ENCODE assay signal across 1 cellular context in the genomic region with DNA sequence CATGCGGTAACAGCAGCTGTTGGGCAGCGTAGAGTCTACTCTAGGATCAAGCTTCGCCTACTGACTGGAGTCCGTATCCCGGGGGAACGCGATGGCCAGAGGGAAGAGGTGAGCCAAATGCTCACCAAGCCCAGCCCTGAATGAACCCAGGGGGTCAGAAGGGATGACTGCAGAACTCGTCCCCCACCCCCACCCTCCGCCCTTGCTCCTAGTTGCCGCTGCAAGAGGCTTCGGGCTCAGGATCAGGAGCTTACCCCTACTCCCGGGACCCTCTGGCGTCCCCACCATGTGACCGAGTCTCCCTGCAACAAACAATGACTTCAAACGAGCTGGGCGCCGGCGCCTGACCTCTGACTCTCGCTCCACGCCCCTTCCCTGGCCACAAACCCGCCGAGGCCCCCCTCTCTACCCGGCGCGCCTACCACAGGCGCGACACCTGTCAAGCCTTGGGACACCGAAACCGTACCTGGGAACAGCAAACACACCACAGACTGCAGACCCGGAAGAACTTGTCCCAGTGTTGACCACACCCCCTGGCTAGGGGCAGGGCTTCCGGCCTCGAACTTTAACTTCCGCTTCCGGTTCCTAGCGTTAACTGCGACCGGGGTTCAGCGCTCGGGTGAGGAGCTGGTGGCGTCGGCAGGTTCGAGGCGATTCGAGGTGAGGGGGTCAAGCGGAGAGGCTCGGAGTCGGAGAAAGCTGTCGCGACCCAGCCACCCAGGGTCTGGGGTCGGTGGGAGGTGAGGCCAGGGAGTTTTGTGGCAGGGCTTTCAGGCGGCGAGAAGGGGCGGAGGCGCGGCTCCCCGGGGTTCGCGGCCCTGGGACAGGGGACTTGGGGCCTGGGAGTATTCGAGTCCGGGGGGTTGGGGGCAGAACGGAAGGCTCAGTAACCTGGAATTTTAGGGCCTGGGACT.
A peak's percentile ranks its signal among the peaks of the same experiment; 100 is the strongest.
TF ChIP-seq lines count a peak whose summit lies in the region.

A gene (plus strand): TSS at position 594 of the 914 bp plus-strand sequence. CDS start 420 bp downstream, outside the sequence.

TF ChIP-seq in HEK293, 187 proteins besides CTCF, POLR2A, EP300 and RAD21 (continued from another document and continues in another):
- TF ChIP-seq, protein P1, sequence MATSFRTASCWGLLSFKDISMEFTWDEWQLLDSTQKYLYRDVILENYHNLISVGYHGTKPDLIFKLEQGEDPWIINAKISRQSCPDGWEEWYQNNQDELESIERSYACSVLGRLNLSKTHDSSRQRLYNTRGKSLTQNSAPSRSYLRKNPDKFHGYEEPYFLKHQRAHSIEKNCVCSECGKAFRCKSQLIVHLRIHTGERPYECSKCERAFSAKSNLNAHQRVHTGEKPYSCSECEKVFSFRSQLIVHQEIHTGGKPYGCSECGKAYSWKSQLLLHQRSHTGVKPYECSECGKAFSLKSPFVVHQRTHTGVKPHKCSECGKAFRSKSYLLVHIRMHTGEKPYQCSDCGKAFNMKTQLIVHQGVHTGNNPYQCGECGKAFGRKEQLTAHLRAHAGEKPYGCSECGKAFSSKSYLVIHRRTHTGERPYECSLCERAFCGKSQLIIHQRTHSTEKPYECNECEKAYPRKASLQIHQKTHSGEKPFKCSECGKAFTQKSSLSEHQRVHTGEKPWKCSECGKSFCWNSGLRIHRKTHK (tag by site-specific recombination; IDR thresholded peaks at IDR 0.05), result no peak
- TF ChIP-seq ZNF561 (tag by site-specific recombination; IDR thresholded peaks at IDR 0.05; ENCODE audit: borderline replicate concordance) (no peak; the same call in 1 of the 2 replicates), SP3 (tag by site-specific recombination; IDR thresholded peaks at IDR 0.05) (peak; percentile 96), ZNF433 (tag by site-specific recombination; IDR thresholded peaks at IDR 0.05; ENCODE audit: low read depth) (no peak), ZNF350 (tag by site-specific recombination; IDR thresholded peaks at IDR 0.05) (no peak), ZNF239 (tag by site-specific recombination; IDR thresholded peaks at IDR 0.05) (no peak), ZNF335 (tag by site-specific recombination; conservative IDR thresholded peaks at IDR 0.05) (peak; percentile 89), ZNF510 (tag by site-specific recombination; IDR thresholded peaks at IDR 0.05; ENCODE audit: insufficient replicate concordance) (no peak), ZNF76 (tag by site-specific recombination; IDR thresholded peaks at IDR 0.05; ENCODE audit: borderline replicate concordance, low read depth) (peak; percentile 79), ZNF175 (tag by site-specific recombination; IDR thresholded peaks at IDR 0.05) (no peak), GFI1B (tag by site-specific recombination; IDR thresholded peaks at IDR 0.05) (no peak), HOXA7 (CRISPR knock-in tag; IDR thresholded peaks at IDR 0.05; ENCODE audit: borderline replicate concordance) (no peak), ZNF501 (tag by site-specific recombination; IDR thresholded peaks at IDR 0.05) (no peak), GLIS2 (tag by site-specific recombination; IDR thresholded peaks at IDR 0.05) (no peak), ZNF843 (tag by site-specific recombination; IDR thresholded peaks at IDR 0.05) (no peak), ZNF610 (tag by site-specific recombination; IDR thresholded peaks at IDR 0.05; ENCODE audit: borderline replicate concordance) (no peak), EGR2 (tag by site-specific recombination; IDR thresholded peaks at IDR 0.05; ENCODE audit: low read depth) (no peak), ZBTB20 (tag by site-specific recombination; IDR thresholded peaks at IDR 0.05) (peak; percentile 100), ZNF629 (tag by site-specific recombination; IDR thresholded peaks at IDR 0.05) (peak; percentile 21; the same call in 1 of the 2 replicates), OSR2 (tag by site-specific recombination; IDR thresholded peaks at IDR 0.05) (no peak), ZFP3 (tag by site-specific recombination; IDR thresholded peaks at IDR 0.05; ENCODE audit: low read depth) (no peak), ZBTB7A (tag by site-specific recombination; IDR thresholded peaks at IDR 0.05; ENCODE audit: low read depth) (no peak), SP2 (tag by site-specific recombination; IDR thresholded peaks at IDR 0.05) (peak; percentile 94), ZNF654 (tag by site-specific recombination; IDR thresholded peaks at IDR 0.05; ENCODE audit: low read depth) (no peak), ZNF585B (tag by site-specific recombination; IDR thresholded peaks at IDR 0.05) (no peak)
- TF ChIP-seq, protein P2, sequence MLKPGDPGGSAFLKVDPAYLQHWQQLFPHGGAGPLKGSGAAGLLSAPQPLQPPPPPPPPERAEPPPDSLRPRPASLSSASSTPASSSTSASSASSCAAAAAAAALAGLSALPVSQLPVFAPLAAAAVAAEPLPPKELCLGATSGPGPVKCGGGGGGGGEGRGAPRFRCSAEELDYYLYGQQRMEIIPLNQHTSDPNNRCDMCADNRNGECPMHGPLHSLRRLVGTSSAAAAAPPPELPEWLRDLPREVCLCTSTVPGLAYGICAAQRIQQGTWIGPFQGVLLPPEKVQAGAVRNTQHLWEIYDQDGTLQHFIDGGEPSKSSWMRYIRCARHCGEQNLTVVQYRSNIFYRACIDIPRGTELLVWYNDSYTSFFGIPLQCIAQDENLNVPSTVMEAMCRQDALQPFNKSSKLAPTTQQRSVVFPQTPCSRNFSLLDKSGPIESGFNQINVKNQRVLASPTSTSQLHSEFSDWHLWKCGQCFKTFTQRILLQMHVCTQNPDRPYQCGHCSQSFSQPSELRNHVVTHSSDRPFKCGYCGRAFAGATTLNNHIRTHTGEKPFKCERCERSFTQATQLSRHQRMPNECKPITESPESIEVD (tag by site-specific recombination; IDR thresholded peaks at IDR 0.05), result no peak
- TF ChIP-seq, protein P3, sequence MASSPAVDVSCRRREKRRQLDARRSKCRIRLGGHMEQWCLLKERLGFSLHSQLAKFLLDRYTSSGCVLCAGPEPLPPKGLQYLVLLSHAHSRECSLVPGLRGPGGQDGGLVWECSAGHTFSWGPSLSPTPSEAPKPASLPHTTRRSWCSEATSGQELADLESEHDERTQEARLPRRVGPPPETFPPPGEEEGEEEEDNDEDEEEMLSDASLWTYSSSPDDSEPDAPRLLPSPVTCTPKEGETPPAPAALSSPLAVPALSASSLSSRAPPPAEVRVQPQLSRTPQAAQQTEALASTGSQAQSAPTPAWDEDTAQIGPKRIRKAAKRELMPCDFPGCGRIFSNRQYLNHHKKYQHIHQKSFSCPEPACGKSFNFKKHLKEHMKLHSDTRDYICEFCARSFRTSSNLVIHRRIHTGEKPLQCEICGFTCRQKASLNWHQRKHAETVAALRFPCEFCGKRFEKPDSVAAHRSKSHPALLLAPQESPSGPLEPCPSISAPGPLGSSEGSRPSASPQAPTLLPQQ (tag by site-specific recombination; IDR thresholded peaks at IDR 0.05), result peak; percentile 40; the same call in 1 of the 2 replicates
- TF ChIP-seq, protein P4, sequence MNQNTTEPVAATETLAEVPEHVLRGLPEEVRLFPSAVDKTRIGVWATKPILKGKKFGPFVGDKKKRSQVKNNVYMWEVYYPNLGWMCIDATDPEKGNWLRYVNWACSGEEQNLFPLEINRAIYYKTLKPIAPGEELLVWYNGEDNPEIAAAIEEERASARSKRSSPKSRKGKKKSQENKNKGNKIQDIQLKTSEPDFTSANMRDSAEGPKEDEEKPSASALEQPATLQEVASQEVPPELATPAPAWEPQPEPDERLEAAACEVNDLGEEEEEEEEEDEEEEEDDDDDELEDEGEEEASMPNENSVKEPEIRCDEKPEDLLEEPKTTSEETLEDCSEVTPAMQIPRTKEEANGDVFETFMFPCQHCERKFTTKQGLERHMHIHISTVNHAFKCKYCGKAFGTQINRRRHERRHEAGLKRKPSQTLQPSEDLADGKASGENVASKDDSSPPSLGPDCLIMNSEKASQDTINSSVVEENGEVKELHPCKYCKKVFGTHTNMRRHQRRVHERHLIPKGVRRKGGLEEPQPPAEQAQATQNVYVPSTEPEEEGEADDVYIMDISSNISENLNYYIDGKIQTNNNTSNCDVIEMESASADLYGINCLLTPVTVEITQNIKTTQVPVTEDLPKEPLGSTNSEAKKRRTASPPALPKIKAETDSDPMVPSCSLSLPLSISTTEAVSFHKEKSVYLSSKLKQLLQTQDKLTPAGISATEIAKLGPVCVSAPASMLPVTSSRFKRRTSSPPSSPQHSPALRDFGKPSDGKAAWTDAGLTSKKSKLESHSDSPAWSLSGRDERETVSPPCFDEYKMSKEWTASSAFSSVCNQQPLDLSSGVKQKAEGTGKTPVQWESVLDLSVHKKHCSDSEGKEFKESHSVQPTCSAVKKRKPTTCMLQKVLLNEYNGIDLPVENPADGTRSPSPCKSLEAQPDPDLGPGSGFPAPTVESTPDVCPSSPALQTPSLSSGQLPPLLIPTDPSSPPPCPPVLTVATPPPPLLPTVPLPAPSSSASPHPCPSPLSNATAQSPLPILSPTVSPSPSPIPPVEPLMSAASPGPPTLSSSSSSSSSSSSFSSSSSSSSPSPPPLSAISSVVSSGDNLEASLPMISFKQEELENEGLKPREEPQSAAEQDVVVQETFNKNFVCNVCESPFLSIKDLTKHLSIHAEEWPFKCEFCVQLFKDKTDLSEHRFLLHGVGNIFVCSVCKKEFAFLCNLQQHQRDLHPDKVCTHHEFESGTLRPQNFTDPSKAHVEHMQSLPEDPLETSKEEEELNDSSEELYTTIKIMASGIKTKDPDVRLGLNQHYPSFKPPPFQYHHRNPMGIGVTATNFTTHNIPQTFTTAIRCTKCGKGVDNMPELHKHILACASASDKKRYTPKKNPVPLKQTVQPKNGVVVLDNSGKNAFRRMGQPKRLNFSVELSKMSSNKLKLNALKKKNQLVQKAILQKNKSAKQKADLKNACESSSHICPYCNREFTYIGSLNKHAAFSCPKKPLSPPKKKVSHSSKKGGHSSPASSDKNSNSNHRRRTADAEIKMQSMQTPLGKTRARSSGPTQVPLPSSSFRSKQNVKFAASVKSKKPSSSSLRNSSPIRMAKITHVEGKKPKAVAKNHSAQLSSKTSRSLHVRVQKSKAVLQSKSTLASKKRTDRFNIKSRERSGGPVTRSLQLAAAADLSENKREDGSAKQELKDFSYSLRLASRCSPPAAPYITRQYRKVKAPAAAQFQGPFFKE (tag by site-specific recombination; IDR thresholded peaks at IDR 0.05; ENCODE audit: borderline replicate concordance), result no peak
- TF ChIP-seq, protein P5, sequence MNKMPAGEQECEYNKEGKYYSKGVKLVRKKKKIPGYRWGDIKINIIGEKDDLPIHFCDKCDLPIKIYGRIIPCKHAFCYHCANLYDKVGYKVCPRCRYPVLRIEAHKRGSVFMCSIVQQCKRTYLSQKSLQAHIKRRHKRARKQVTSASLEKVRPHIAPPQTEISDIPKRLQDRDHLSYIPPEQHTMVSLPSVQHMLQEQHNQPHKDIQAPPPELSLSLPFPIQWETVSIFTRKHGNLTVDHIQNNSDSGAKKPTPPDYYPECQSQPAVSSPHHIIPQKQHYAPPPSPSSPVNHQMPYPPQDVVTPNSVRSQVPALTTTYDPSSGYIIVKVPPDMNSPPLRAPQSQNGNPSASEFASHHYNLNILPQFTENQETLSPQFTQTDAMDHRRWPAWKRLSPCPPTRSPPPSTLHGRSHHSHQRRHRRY (tag by site-specific recombination; IDR thresholded peaks at IDR 0.05), result no peak
- TF ChIP-seq, protein P6, sequence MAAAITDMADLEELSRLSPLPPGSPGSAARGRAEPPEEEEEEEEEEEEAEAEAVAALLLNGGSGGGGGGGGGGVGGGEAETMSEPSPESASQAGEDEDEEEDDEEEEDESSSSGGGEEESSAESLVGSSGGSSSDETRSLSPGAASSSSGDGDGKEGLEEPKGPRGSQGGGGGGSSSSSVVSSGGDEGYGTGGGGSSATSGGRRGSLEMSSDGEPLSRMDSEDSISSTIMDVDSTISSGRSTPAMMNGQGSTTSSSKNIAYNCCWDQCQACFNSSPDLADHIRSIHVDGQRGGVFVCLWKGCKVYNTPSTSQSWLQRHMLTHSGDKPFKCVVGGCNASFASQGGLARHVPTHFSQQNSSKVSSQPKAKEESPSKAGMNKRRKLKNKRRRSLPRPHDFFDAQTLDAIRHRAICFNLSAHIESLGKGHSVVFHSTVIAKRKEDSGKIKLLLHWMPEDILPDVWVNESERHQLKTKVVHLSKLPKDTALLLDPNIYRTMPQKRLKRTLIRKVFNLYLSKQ (tag by site-specific recombination; IDR thresholded peaks at IDR 0.05; ENCODE audit: borderline replicate concordance), result no peak
- TF ChIP-seq, protein P7, sequence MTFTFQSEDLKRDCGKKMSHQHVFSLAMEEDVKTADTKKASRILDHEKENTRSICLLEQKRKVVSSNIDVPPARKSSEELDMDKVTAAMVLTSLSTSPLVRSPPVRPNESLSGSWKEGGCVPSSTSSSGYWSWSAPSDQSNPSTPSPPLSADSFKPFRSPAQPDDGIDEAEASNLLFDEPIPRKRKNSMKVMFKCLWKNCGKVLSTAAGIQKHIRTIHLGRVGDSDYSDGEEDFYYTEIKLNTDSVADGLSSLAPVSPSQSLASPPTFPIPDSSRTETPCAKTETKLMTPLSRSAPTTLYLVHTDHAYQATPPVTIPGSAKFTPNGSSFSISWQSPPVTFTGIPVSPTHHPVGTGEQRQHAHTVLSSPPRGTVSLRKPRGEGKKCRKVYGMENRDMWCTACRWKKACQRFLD (tag by site-specific recombination; IDR thresholded peaks at IDR 0.05), result no peak
- TF ChIP-seq, protein P8, sequence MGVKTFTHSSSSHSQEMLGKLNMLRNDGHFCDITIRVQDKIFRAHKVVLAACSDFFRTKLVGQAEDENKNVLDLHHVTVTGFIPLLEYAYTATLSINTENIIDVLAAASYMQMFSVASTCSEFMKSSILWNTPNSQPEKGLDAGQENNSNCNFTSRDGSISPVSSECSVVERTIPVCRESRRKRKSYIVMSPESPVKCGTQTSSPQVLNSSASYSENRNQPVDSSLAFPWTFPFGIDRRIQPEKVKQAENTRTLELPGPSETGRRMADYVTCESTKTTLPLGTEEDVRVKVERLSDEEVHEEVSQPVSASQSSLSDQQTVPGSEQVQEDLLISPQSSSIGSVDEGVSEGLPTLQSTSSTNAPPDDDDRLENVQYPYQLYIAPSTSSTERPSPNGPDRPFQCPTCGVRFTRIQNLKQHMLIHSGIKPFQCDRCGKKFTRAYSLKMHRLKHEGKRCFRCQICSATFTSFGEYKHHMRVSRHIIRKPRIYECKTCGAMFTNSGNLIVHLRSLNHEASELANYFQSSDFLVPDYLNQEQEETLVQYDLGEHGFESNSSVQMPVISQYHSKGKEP (tag by site-specific recombination; IDR thresholded peaks at IDR 0.05), result no peak
- TF ChIP-seq, protein P9, sequence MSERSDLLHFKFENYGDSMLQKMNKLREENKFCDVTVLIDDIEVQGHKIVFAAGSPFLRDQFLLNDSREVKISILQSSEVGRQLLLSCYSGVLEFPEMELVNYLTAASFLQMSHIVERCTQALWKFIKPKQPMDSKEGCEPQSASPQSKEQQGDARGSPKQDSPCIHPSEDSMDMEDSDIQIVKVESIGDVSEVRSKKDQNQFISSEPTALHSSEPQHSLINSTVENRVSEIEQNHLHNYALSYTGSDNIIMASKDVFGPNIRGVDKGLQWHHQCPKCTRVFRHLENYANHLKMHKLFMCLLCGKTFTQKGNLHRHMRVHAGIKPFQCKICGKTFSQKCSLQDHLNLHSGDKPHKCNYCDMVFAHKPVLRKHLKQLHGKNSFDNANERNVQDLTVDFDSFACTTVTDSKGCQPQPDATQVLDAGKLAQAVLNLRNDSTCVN (tag by site-specific recombination; optimal IDR thresholded peaks at IDR 0.05), result peak; percentile 33
